Comparison of ENCODE assay signal across 22 cellular contexts in genomic region chr7:137069249-137069963, GRCh38.
"Had no signal": no experiment of that assay in that cellular context is flagged by ENCODE, and none has a peak within 500 bp of the region (broad histone marks: within the 10 kb centered on the region; RNA-seq: fewer than 3 reads in every experiment).

No MANE protein-coding gene starts in this region.

- H3K36me3 Mint-ChIP-seq: naive thymus-derived CD8-positive, alpha-beta T cell; stimulated activated naive B cell treated with anti-CD40 and anti-IgM and Interleukin-4, amounts not matched to agents 10 μg/mL and 1 μg/mL and 100 μg/mL, for 72 hours had no signal

- H3K27me3 Mint-ChIP-seq: naive thymus-derived CD8-positive, alpha-beta T cell; stimulated activated naive B cell treated with anti-CD40 and anti-IgM and Interleukin-4, amounts not matched to agents 10 μg/mL and 1 μg/mL and 100 μg/mL, for 72 hours; stimulated activated naive CD8-positive, alpha-beta T cell treated with anti-CD3 and anti-CD28 coated beads, Interleukin-15, amount 100 ng/mL, for 72 hours had no signal

- H3K4me1 Mint-ChIP-seq: naive thymus-derived CD8-positive, alpha-beta T cell; stimulated activated naive B cell treated with anti-CD40 and anti-IgM and Interleukin-4, amounts not matched to agents 10 μg/mL and 1 μg/mL and 100 μg/mL, for 72 hours; stimulated activated naive CD8-positive, alpha-beta T cell treated with anti-CD3 and anti-CD28 coated beads, Interleukin-15, amount 100 ng/mL, for 72 hours had no signal

- H3K4me3 Mint-ChIP-seq: naive thymus-derived CD8-positive, alpha-beta T cell; stimulated activated naive B cell treated with anti-CD40 and anti-IgM and Interleukin-4, amounts not matched to agents 10 μg/mL and 1 μg/mL and 100 μg/mL, for 72 hours; stimulated activated naive CD8-positive, alpha-beta T cell treated with anti-CD3 and anti-CD28 coated beads, Interleukin-15, amount 100 ng/mL, for 72 hours had no signal

- H3K4me3 ChIP-seq: dorsolateral prefrontal cortex, heart left ventricle, mucosa of descending colon, ovary, right atrium auricular region, sigmoid colon, skin epidermis, testis, tibial nerve, upper lobe of right lung, vagina had no signal

- ATAC-seq: esophagus mucosa; heart left ventricle; left colon; mucosa of descending colon; naive thymus-derived CD8-positive, alpha-beta T cell; stimulated activated naive B cell treated with anti-CD40 and anti-IgM and Interleukin-4, amounts not matched to agents 10 μg/mL and 1 μg/mL and 100 μg/mL, for 72 hours; stimulated activated naive CD8-positive, alpha-beta T cell treated with anti-CD3 and anti-CD28 coated beads, Interleukin-15, amount 100 ng/mL, for 72 hours; upper lobe of right lung had no signal

- H3K27ac ChIP-seq: dorsolateral prefrontal cortex, heart left ventricle, ovary, right atrium auricular region, sigmoid colon, skin epidermis, testis, tibial nerve, upper lobe of right lung, vagina had no signal

- H3K27me3 ChIP-seq: dorsolateral prefrontal cortex, heart left ventricle, ovary, right atrium auricular region, sigmoid colon, testis, tibial nerve, upper lobe of right lung, vagina had no signal

- H3K9me3 ChIP-seq: mucosa of descending colon, ovary, right atrium auricular region, sigmoid colon, testis, tibial nerve, upper lobe of right lung, vagina had no signal

- H3K36me3 ChIP-seq: heart left ventricle, ovary, right atrium auricular region, sigmoid colon, tibial nerve, upper lobe of right lung, vagina had no signal

- H3K27ac Mint-ChIP-seq: naive thymus-derived CD8-positive, alpha-beta T cell; stimulated activated naive B cell treated with anti-CD40 and anti-IgM and Interleukin-4, amounts not matched to agents 10 μg/mL and 1 μg/mL and 100 μg/mL, for 72 hours; stimulated activated naive CD8-positive, alpha-beta T cell treated with anti-CD3 and anti-CD28 coated beads, Interleukin-15, amount 100 ng/mL, for 72 hours had no signal

- H3K4me1 ChIP-seq: right atrium auricular region, testis, tibial nerve, upper lobe of right lung, vagina had no signal

- DNase-seq: dorsolateral prefrontal cortex; effector CD8-positive, alpha-beta T cell; heart left ventricle; hippocampal formation; left colon; mammary epithelial cell; mucosa of descending colon; naive thymus-derived CD8-positive, alpha-beta T cell; nucleus accumbens; ovary; sigmoid colon; stimulated activated CD4-positive, alpha-beta T cell treated with anti-CD3 and anti-CD28 coated beads, Interleukin-2, amount 100 ng/mL, for 24 hours; stimulated activated CD4-positive, alpha-beta T cell treated with anti-CD3 and anti-CD28 coated beads, Interleukin-4, amount 100 ng/mL, for 4 hours; stimulated activated naive B cell treated with anti-CD40 and anti-IgM and Interleukin-4, amounts not matched to agents 10 μg/mL and 1 μg/mL and 100 μg/mL, for 72 hours; stimulated activated naive CD8-positive, alpha-beta T cell treated with anti-CD3 and anti-CD28 coated beads, Interleukin-15, amount 100 ng/mL, for 72 hours; testis; upper lobe of right lung had no signal
